Comparison of ENCODE assay signal across 4 cellular contexts in the genomic region with DNA sequence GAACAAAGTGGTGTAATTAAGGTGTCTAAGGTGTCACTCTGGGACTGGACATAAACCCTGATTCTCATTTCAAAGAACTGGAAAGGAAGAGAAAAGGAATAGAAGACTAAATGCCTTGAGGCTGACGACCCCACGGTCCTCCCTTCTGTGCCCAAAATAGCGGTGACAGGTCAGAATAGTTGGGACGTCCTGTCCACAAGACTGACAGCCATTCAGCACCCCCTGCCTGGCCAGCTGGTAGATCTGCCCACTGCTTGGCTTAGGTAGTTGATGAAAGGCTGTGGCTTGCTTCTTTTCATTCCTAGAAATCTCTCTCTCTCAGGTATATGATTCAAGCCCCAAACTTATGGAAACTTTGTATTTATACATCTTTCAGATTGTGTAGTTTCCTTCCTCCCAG. TPM values are rescaled to one million over a fixed set of nuclear protein-coding genes. Genes with fewer than 3 reads are reported as not detected.
"Had no signal": no experiment of that assay in that cellular context is flagged by ENCODE, and none has a peak within 500 bp of the region (broad histone marks: within the 10 kb centered on the region; RNA-seq: fewer than 3 reads in every experiment).

No MANE protein-coding gene starts in this region.

- ATAC-seq: GM12878 had no signal

- H3K4me3 ChIP-seq: GM12878 had no signal

- DNase-seq: GDM1, GF-D8 had no signal

RNA-seq across cellular contexts. Expression of a gene that starts 50.0 kb away (rescaled TPM):
- total RNA-seq: G401 had no signal
